In the genomic region with DNA sequence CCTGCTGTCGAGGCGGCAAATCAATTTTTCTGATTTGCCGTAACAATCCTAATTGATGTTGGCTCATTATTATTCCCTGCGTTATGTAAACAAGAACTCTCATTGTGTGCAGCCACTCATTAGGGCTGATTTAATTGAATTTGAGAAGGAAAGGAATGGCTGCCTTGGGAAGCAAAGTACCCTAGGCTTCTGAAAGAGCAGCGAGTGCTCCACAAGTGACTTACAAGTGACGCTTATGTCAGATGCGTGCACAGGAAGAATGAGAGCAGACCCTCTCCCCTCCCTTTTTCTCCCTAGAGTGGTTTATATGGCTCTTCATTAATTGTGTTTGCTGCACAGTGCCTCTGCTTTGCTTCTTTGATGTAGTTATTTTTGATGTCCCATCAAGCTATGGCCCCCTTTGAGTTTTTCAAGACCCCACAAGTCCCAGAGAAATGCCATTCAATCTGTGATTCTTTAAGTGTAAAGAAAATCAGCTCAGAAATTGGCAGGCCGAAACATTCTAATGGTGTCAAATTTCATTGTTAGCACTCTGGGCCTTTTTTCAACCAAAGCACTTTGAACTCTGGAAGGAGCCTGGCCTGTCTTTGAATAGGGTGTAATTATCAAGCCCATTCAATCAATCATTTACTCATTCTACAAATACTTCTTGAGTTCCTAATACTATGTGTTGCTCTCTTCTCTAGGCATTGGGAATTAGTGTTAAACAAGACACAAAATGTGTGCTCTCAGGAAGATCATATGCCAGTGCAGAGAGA, we compare ENCODE assay signal across 9 cellular contexts.
A peak's percentile ranks its signal among the peaks of the same experiment; 100 is the strongest.
DNase-seq lines count a peak whose midpoint lies in the region; ATAC-seq and TF ChIP-seq lines count a peak whose summit lies in the region.
"Had no signal": no experiment of that assay in that cellular context is flagged by ENCODE, and none has a peak within 500 bp of the region (broad histone marks: within the 10 kb centered on the region; RNA-seq: fewer than 3 reads in every experiment).

No MANE protein-coding gene starts in this region.

- H3K4me3 ChIP-seq in left ventricle myocardium inferior, result peak overlapping the region; percentile 27
- H3K4me3 ChIP-seq in heart right ventricle, result peak overlapping the region in 1 of 10 donors; percentile 27
- no peak overlapping the region for H3K4me3 ChIP-seq in liver (ENCODE audit: low read depth in 1 of 3, low read length in 3 of 3)
- H3K4me3 ChIP-seq in dorsolateral prefrontal cortex, result peak overlapping the region in 2 of 59 donors; percentile 5 to 6

- no peaks in the 10 kb centered on the region for H3K9me3 ChIP-seq in left ventricle myocardium inferior (replicated peaks)
- H3K9me3 ChIP-seq in heart right ventricle, result peaks cover 0 to 9% (median 0%) of the 10 kb centered on the region in 11 donors
- H3K9me3 ChIP-seq in liver (ENCODE audit: control insufficient read depth in 4 of 4, low read length in 3 of 4), result no peaks in the 10 kb centered on the region

- no peak for ATAC-seq in heart right ventricle

- TF ChIP-seq RAD21 in liver (IDR thresholded peaks at IDR 0.05), result no peak

- intact Hi-C loops in left ventricle myocardium inferior (cut with micrococcal nuclease), result no loop called here
- intact Hi-C loops in heart right ventricle (cut with DNase I), result loop anchor here in 1 of 10 donors (10.0 kb wide), 2 partner anchors 73 to 267 kb away; no protein-coding TSS in a partner anchor
- intact Hi-C loops in dorsolateral prefrontal cortex (cut with DNase I), result no loop called here

- 65 to 70% methylated on average over 8 of the region's 8 CpGs for WGBS in heart right ventricle, 2 donors
- WGBS in liver, result 71% methylated on average over 8 of the region's 8 CpGs

- H3K27ac ChIP-seq in left ventricle myocardium inferior (replicated peaks) (peak overlapping the region; percentile 74), heart right ventricle (peak overlapping the region in 5 of 10 donors; percentile 19 to 84 (median 52)), liver (ENCODE audit: low read depth in 1 of 2, low read length in 2 of 2) (no peak overlapping the region), dorsolateral prefrontal cortex (peak overlapping the region in 4 of 59 donors; percentile 11 to 41 (median 19))

- DNase-seq in left ventricle myocardium inferior (no peak), heart right ventricle (no peak), NCI-H748 (lab: John Stamatoyannopoulos, UW; ENCODE audit: unreplicated experiment) (peak; percentile 82), dorsolateral prefrontal cortex (no peak), NCI-H1930 (lab: John Stamatoyannopoulos, UW) (no peak)
- no peak for DNase-seq in stimulated activated CD4-positive, alpha-beta T cell treated with anti-CD3 and anti-CD28 coated beads, Interleukin-1b, Interleukin-23, amount 100 ng/mL, for 48 hours
- no peak for DNase-seq in effector CD4-positive, alpha-beta T cell
- DNase-seq: naive B cell had no signal

- peaks cover 37% of the 10 kb centered on the region for H3K4me1 ChIP-seq in left ventricle myocardium inferior
- H3K4me1 ChIP-seq in heart right ventricle, result peaks cover 0 to 80% (median 48%) of the 10 kb centered on the region in 9 donors
- peaks cover 0 to 6% (median 2%) of the 10 kb centered on the region in 4 donors for H3K4me1 ChIP-seq in liver (ENCODE audit: control insufficient read depth in 4 of 4, insufficient read depth in 4 of 4, low read length in 3 of 4)

- TF ChIP-seq CTCF in left ventricle myocardium inferior (IDR thresholded peaks at IDR 0.05; ENCODE audit: borderline replicate concordance) (no peak), heart right ventricle (IDR thresholded peaks at IDR 0.05) (no peak), liver (IDR thresholded peaks at IDR 0.05; ENCODE audit: low read depth, low read length, missing input control) (no peak), dorsolateral prefrontal cortex (IDR thresholded peaks at IDR 0.05 in 54 of 56, conservative IDR thresholded peaks at IDR 0.05 in 2 of 56; ENCODE audit: low read depth in 1 of 56, partially characterized antibody in 56 of 56) (no peak)

- H3K36me3 ChIP-seq in left ventricle myocardium inferior (no peaks in the 10 kb centered on the region), heart right ventricle (no peaks in the 10 kb centered on the region), liver (ENCODE audit: control insufficient read depth in 4 of 4, insufficient read depth in 3 of 4, low read depth in 1 of 4, low read length in 3 of 4) (no peaks in the 10 kb centered on the region)

- H3K27me3 ChIP-seq in left ventricle myocardium inferior (ENCODE audit: low read depth), result no peaks in the 10 kb centered on the region
- no peaks in the 10 kb centered on the region for H3K27me3 ChIP-seq in heart right ventricle
- H3K27me3 ChIP-seq in liver (ENCODE audit: control insufficient read depth in 4 of 4, insufficient read depth in 4 of 4, low read length in 3 of 4), result no peaks in the 10 kb centered on the region
- H3K27me3 ChIP-seq in dorsolateral prefrontal cortex, result peaks cover 0 to 27% (median 0%) of the 10 kb centered on the region in 45 donors

- H3K9ac ChIP-seq in liver (ENCODE audit: low read depth in 1 of 2, low read length in 2 of 2), result no peak overlapping the region

TF ChIP-seq in liver, 16 proteins besides CTCF, POLR2A, EP300 and RAD21:
- TF ChIP-seq HNF4A (conservative IDR thresholded peaks at IDR 0.05), result peak; percentile 18 to 46
- TF ChIP-seq GABPA (IDR thresholded peaks at IDR 0.05 in 1 of 2, conservative IDR thresholded peaks at IDR 0.05 in 1 of 2), result no peak
